ENCODE assay signal across 1 cellular context in the genomic region with DNA sequence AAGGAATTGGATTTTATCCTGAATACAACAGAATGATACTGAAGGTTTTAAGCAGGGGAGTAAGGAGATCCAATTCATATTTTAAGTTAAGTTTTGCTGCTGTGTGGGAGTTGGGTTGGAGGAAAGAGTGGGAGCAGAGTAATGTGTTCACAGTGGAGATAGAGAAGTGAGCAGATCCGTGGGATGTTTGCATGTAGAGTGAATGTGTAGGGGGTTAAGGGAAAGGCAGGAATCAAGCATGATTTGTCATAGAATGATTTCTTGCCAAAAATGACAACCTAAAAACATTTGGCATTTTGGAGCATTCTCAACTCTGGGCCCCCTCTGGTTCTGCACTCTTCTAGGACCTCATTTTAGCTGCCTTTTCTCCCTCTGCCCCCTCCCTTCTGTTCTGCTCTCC.
TF ChIP-seq lines count a peak whose summit lies in the region.

No MANE protein-coding gene starts in this region.

TF ChIP-seq in HEK293, 187 proteins besides CTCF, POLR2A, EP300 and RAD21 (continued from another document):
- TF ChIP-seq, protein P1, sequence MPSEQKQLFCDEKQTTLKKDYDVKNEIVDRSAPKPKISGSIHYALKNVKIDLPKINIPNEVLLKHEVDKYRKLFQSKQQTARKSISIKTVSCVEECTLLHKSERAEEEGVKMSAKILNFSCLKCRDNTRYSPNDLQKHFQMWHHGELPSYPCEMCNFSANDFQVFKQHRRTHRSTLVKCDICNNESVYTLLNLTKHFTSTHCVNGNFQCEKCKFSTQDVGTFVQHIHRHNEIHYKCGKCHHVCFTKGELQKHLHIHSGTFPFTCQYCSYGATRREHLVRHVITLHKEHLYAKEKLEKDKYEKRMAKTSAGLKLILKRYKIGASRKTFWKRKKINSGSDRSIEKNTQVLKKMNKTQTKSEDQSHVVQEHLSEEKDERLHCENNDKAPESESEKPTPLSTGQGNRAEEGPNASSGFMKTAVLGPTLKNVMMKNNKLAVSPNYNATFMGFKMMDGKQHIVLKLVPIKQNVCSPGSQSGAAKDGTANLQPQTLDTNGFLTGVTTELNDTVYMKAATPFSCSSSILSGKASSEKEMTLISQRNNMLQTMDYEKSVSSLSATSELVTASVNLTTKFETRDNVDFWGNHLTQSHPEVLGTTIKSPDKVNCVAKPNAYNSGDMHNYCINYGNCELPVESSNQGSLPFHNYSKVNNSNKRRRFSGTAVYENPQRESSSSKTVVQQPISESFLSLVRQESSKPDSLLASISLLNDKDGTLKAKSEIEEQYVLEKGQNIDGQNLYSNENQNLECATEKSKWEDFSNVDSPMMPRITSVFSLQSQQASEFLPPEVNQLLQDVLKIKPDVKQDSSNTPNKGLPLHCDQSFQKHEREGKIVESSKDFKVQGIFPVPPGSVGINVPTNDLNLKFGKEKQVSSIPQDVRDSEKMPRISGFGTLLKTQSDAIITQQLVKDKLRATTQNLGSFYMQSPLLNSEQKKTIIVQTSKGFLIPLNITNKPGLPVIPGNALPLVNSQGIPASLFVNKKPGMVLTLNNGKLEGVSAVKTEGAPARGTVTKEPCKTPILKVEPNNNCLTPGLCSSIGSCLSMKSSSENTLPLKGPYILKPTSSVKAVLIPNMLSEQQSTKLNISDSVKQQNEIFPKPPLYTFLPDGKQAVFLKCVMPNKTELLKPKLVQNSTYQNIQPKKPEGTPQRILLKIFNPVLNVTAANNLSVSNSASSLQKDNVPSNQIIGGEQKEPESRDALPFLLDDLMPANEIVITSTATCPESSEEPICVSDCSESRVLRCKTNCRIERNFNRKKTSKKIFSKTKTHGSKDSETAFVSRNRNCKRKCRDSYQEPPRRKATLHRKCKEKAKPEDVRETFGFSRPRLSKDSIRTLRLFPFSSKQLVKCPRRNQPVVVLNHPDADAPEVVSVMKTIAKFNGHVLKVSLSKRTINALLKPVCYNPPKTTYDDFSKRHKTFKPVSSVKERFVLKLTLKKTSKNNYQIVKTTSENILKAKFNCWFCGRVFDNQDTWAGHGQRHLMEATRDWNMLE (tag by site-specific recombination; conservative IDR thresholded peaks at IDR 0.05; ENCODE audit: low read depth): no peak
